Comparison of ENCODE assay signal across 8 cellular contexts in the genomic region with DNA sequence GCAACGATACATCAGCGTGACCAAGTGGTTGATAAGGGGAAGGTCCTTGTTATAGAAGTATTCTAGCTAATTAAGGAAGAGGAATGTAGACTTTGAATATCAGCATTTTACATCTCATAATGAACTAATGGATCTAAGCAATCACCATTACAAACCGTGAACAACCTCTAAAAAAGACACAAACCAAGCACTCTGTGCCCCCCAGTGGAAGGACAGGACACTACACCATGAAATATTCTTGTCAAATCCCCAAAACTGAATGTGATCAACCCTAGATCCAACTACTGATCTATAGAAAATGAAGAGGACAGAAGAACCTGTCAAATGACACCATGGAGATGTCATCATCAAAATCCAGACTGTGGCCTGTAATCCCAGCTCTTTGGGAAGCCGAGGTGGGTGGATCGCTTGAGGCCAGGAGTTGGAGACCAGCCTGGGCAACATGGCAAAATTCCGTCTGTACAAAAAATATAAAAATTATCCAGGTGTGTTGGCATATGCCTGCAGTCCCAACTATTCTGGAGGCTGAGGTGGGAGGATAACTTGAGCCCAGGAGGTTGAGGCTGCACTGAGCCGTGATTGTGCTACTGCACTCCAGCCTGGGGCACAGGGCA.
A peak's percentile ranks its signal among the peaks of the same experiment; 100 is the strongest.
DNase-seq lines count a peak whose midpoint lies in the region; ATAC-seq and TF ChIP-seq lines count a peak whose summit lies in the region.

No MANE protein-coding gene starts in this region.

- H4K20me1 ChIP-seq in BLaER1: no peaks in the 10 kb centered on the region

- 0 out of 2 replicates have a peak overlapping the region, but pooled peaks have one; percentile 51 for H3K4me2 ChIP-seq in BLaER1

- peaks cover 19% of the 10 kb centered on the region for H3K4me1 Mint-ChIP-seq in activated CD4-positive, alpha-beta memory T cell treated with anti-CD3 and anti-CD28 coated beads for 36 hours (ENCODE audit: low read depth)

- H3K27ac ChIP-seq in BLaER1: no peak overlapping the region
- H3K27ac ChIP-seq in prostate gland: no peak overlapping the region

- H3K36me3 Mint-ChIP-seq in activated CD4-positive, alpha-beta memory T cell treated with anti-CD3 and anti-CD28 coated beads for 36 hours: no peaks in the 10 kb centered on the region

- H3K9ac ChIP-seq in BLaER1: no peak overlapping the region

- 80% methylated on average over 7 of the region's 7 CpGs for WGBS in prostate gland

- H3K4me3 ChIP-seq in BLaER1 (no peak overlapping the region), epithelial cell of esophagus (ENCODE audit: low read length) (no peak overlapping the region), prostate gland (no peak overlapping the region)

- POLR2A ChIA-PET in activated CD4-positive, alpha-beta memory T cell treated with anti-CD3 and anti-CD28 coated beads for 36 hours (lab: Charles Lee): no interaction called here

- CTCF ChIA-PET in activated CD4-positive, alpha-beta memory T cell treated with anti-CD3 and anti-CD28 coated beads for 36 hours (lab: Charles Lee): interaction anchor here (0.6 to 4.5 kb wide), 23 partner anchors 9 to 289 kb away, joined by 3 to 73 read pairs (median 5); a partner anchor contains a TSS

- H3K9me3 Mint-ChIP-seq in activated CD4-positive, alpha-beta memory T cell treated with anti-CD3 and anti-CD28 coated beads for 36 hours: peaks cover 2% of the 10 kb centered on the region

- no peak overlapping the region for H3K4me3 Mint-ChIP-seq in activated CD4-positive, alpha-beta memory T cell treated with anti-CD3 and anti-CD28 coated beads for 36 hours

- DNase-seq in NCI-H1694 (lab: John Stamatoyannopoulos, UW): peak; percentile 70
- DNase-seq in activated CD4-positive, alpha-beta memory T cell treated with anti-CD3 and anti-CD28 coated beads for 36 hours: peak; percentile 70
- peak; percentile 60 for DNase-seq in epithelial cell of esophagus (ENCODE audit: low read depth)
- peak; percentile 29 for DNase-seq in prostate gland (ENCODE audit: low spot score)
- DNase-seq in globus pallidus (ENCODE audit: low spot score): no peak

- H3K27me3 ChIP-seq in BLaER1 (no peaks in the 10 kb centered on the region), prostate gland (replicated peaks; ENCODE audit: insufficient read depth) (no peaks in the 10 kb centered on the region)

- TF ChIP-seq POLR2A in prostate gland (IDR thresholded peaks at IDR 0.05): no peak

- TF ChIP-seq CTCF in epithelial cell of esophagus (IDR thresholded peaks at IDR 0.05; ENCODE audit: insufficient read depth, low read depth, low read length, missing control alignments): peak; percentile 75
- peak in 3 of 4 experiments; percentile 67 to 78 (median 73) for TF ChIP-seq CTCF in prostate gland (IDR thresholded peaks at IDR 0.05)

- peaks cover 2% of the 10 kb centered on the region for H3K27me3 Mint-ChIP-seq in activated CD4-positive, alpha-beta memory T cell treated with anti-CD3 and anti-CD28 coated beads for 36 hours

- H3K4me1 ChIP-seq in BLaER1: peaks cover 63% of the 10 kb centered on the region
- no peaks in the 10 kb centered on the region for H3K4me1 ChIP-seq in prostate gland (replicated peaks)

- peak; percentile 56 for ATAC-seq in GM18858 (IDR thresholded peaks at IDR 0.05; ENCODE audit: unreplicated experiment)
- no peak for ATAC-seq in HG03196 (IDR thresholded peaks at IDR 0.05; ENCODE audit: unreplicated experiment)

- H3K9me3 ChIP-seq in BLaER1: no peaks in the 10 kb centered on the region
- no peaks in the 10 kb centered on the region for H3K9me3 ChIP-seq in prostate gland

- intact Hi-C loops in activated CD4-positive, alpha-beta memory T cell treated with anti-CD3 and anti-CD28 coated beads for 36 hours (cut with micrococcal nuclease): loop anchor here (1.0 to 10.0 kb wide), 6 partner anchors 48 to 290 kb away; no protein-coding TSS in a partner anchor
- intact Hi-C loops in prostate gland (cut with DNase I): loop anchor here (10.0 kb wide), 1 partner anchor 290 kb away; no protein-coding TSS in a partner anchor

- peak overlapping the region; percentile 19 for H3K27ac Mint-ChIP-seq in activated CD4-positive, alpha-beta memory T cell treated with anti-CD3 and anti-CD28 coated beads for 36 hours

- H3K36me3 ChIP-seq in BLaER1 (no peaks in the 10 kb centered on the region), prostate gland (no peaks in the 10 kb centered on the region)
